In the genomic region with DNA sequence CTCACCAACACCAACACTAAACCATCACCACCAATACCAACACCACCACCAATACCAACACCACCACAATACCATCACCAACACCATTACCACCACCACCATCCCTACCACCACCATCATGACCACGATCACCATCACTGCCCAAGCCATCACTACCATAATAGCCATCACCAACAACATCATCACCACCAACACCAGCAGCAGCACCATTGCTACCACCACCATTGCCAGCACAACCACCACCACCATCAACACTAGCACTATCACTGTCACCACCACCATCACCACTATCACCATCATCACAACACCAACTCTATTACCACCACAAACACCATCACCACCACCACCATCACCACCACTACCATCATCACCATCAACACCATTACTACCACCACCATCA, we compare ENCODE assay signal across 21 cellular contexts. TPM values are rescaled to one million over a fixed set of nuclear protein-coding genes. Genes with fewer than 3 reads are reported as not detected.
A peak's percentile ranks its signal among the peaks of the same experiment; 100 is the strongest.
DNase-seq lines count a peak whose midpoint lies in the region; ATAC-seq, FAIRE-seq and TF ChIP-seq lines count a peak whose summit lies in the region.
"Had no signal": no experiment of that assay in that cellular context is flagged by ENCODE, and none has a peak within 500 bp of the region (broad histone marks: within the 10 kb centered on the region; RNA-seq: fewer than 3 reads in every experiment).

No MANE protein-coding gene starts in this region.

- in situ Hi-C loops in IMR-90 (cut with MboI; ENCODE audit: low sequenced_read_pairs): no loop called here

- TF ChIP-seq POLR2A in IMR-90 (IDR thresholded peaks at IDR 0.05; ENCODE audit: low read depth, low read length): no peak
- TF ChIP-seq POLR2A in H1 (IDR thresholded peaks at IDR 0.05; ENCODE audit: control extremely low read depth in 1 of 2, low read depth in 2 of 2, low read length in 2 of 2): no peak
- TF ChIP-seq POLR2A in tibial nerve (IDR thresholded peaks at IDR 0.05): no peak
- no peak for TF ChIP-seq POLR2A in thyroid gland (IDR thresholded peaks at IDR 0.05)

- peaks cover 10% of the 10 kb centered on the region for H3K4me1 Mint-ChIP-seq in activated CD8-positive, alpha-beta T cell treated with anti-CD3 and anti-CD28 coated beads, Interleukin-2, amount 10 ng/mL, durations not matched to agents 7 days and 5 days (ENCODE audit: low read depth)
- peaks cover 7% of the 10 kb centered on the region for H3K4me1 Mint-ChIP-seq in activated CD8-positive, alpha-beta T cell treated with anti-CD3 and anti-CD28 coated beads for 36 hours (ENCODE audit: low read depth)

- no peak overlapping the region for H3K56ac ChIP-seq in IMR-90 (ENCODE audit: extremely low read depth, insufficient read depth, low read length)
- H3K56ac ChIP-seq in H1 (replicated peaks; ENCODE audit: insufficient read length, low read depth, low read length): peak overlapping the region; percentile 97

- H3K27me3 ChIP-seq in IMR-90 (ENCODE audit: control insufficient read depth, insufficient read depth, low read length) (peaks cover 4% of the 10 kb centered on the region; the same call in 1 of the 2 replicates), H1 (replicated peaks in 1 of 4; ENCODE audit: control insufficient read depth in 3 of 4, extremely low read depth in 1 of 4, insufficient read depth in 3 of 4, low read length in 3 of 4) (peaks cover 0 to 12% (median 7%) of the 10 kb centered on the region in 4 experiments; a peak in 4 of 7 replicates), skeletal muscle tissue (ENCODE audit: control insufficient read depth in 3 of 3, insufficient read depth in 3 of 3, low read length in 3 of 3) (no peaks in the 10 kb centered on the region), tibial nerve (no peaks in the 10 kb centered on the region), thyroid gland (no peaks in the 10 kb centered on the region)
- H3K27me3 ChIP-seq: SJCRH30 had no signal

- H2AFZ ChIP-seq in IMR-90 (replicated peaks; ENCODE audit: low read length, poor library complexity) (no peak overlapping the region), H1 (ENCODE audit: low read length) (no peak overlapping the region)

- CTCF ChIA-PET in activated CD8-positive, alpha-beta T cell treated with anti-CD3 and anti-CD28 coated beads, Interleukin-2, amount 10 ng/mL, durations not matched to agents 7 days and 5 days (lab: Charles Lee): no interaction called here
- CTCF ChIA-PET in activated CD8-positive, alpha-beta T cell treated with anti-CD3 and anti-CD28 coated beads for 36 hours (lab: Charles Lee): no interaction called here
- CTCF ChIA-PET in IMR-90 (lab: Yijun Ruan, JAX) (no interaction called here), H1 (lab: Charles Lee; ENCODE audit: partially characterized antibody) (no interaction called here)

- no peaks in the 10 kb centered on the region for H3K36me3 ChIP-seq in IMR-90 (ENCODE audit: control insufficient read depth, insufficient read depth, low read length)
- H3K36me3 ChIP-seq in H1 (ENCODE audit: control insufficient read depth in 2 of 4, insufficient read depth in 4 of 4, low read length in 3 of 4): no peaks in the 10 kb centered on the region
- no peaks in the 10 kb centered on the region for H3K36me3 ChIP-seq in skeletal muscle tissue (ENCODE audit: control insufficient read depth in 3 of 3, insufficient read depth in 3 of 3, low read length in 3 of 3)
- no peaks in the 10 kb centered on the region for H3K36me3 ChIP-seq in tibial nerve
- no peaks in the 10 kb centered on the region for H3K36me3 ChIP-seq in thyroid gland
- H3K36me3 ChIP-seq: SJCRH30 had no signal

- no peaks in the 10 kb centered on the region for H3K9me3 ChIP-seq in IMR-90 (ENCODE audit: control insufficient read depth, insufficient read depth, low read length)
- no peaks in the 10 kb centered on the region for H3K9me3 ChIP-seq in H1 (ENCODE audit: insufficient read depth in 2 of 2, low read depth in 1 of 2, low read length in 1 of 2)
- no peaks in the 10 kb centered on the region for H3K9me3 ChIP-seq in skeletal muscle tissue (ENCODE audit: control insufficient read depth in 3 of 3, low read length in 3 of 3)
- H3K9me3 ChIP-seq in tibial nerve: no peaks in the 10 kb centered on the region
- H3K9me3 ChIP-seq in thyroid gland: no peaks in the 10 kb centered on the region
- H3K9me3 ChIP-seq: SJCRH30 had no signal

- H3K4me1 ChIP-seq in IMR-90 (ENCODE audit: control insufficient read depth, insufficient read depth, low read length): peaks cover 8% of the 10 kb centered on the region
- peaks cover 2 to 14% (median 8%) of the 10 kb centered on the region in 4 experiments for H3K4me1 ChIP-seq in H1 (replicated peaks in 1 of 4; ENCODE audit: control insufficient read depth in 3 of 4, insufficient read depth in 4 of 4, low read length in 3 of 4)
- H3K4me1 ChIP-seq in skeletal muscle tissue (ENCODE audit: control insufficient read depth in 3 of 3, insufficient read depth in 3 of 3, low read length in 3 of 3): peaks cover 20 to 48% (median 23%) of the 10 kb centered on the region in 3 donors
- peaks cover 0 to 39% (median 8%) of the 10 kb centered on the region in 4 donors for H3K4me1 ChIP-seq in tibial nerve
- peaks cover 0 to 11% of the 10 kb centered on the region in 2 donors for H3K4me1 ChIP-seq in thyroid gland
- H3K4me1 ChIP-seq: SJCRH30 had no signal

- no peak for TF ChIP-seq RAD21 in IMR-90 (IDR thresholded peaks at IDR 0.05; ENCODE audit: low read length)
- TF ChIP-seq RAD21 in H1 (IDR thresholded peaks at IDR 0.05 in 1 of 2, conservative IDR thresholded peaks at IDR 0.05 in 1 of 2; ENCODE audit: low read depth in 2 of 2, low read length in 2 of 2): no peak

- H3K4me3 ChIP-seq in IMR-90 (ENCODE audit: insufficient read depth, low read depth, low read length): no peak overlapping the region
- no peak overlapping the region for H3K4me3 ChIP-seq in H1 (ENCODE audit: extremely low read depth in 1 of 4, insufficient read depth in 2 of 4, low read depth in 3 of 4, low read length in 4 of 4)
- H3K4me3 ChIP-seq in skeletal muscle tissue (ENCODE audit: low read length in 3 of 3): no peak overlapping the region
- H3K4me3 ChIP-seq in tibial nerve: no peak overlapping the region
- no peak overlapping the region for H3K4me3 ChIP-seq in thyroid gland (replicated peaks in 1 of 3)
- H3K4me3 ChIP-seq: SJCRH30 had no signal

- H2BK15ac ChIP-seq in IMR-90 (ENCODE audit: low read depth, low read length): no peak overlapping the region
- 0 out of 2 replicates have a peak overlapping the region, but pooled peaks have one; percentile 25 for H2BK15ac ChIP-seq in H1 (ENCODE audit: low read length)

- no TSS peak for BruUV-seq in IMR-90 (replicated peaks; lab: Mats Ljungman, UMichigan)

- FAIRE-seq in H1 (lab: Jason Lieb, UNC): no peak

- H3K27ac ChIP-seq in IMR-90 (ENCODE audit: insufficient read depth, low read length) (no peak overlapping the region), H1 (ENCODE audit: low read depth, low read length) (no peak overlapping the region), skeletal muscle tissue (ENCODE audit: low read depth, low read length) (peak overlapping the region; percentile 73), tibial nerve (no peak overlapping the region), thyroid gland (no peak overlapping the region)
- H3K27ac ChIP-seq: 22Rv1, HL-60, RWPE1, SJCRH30 had no signal

- H3K4me3 Mint-ChIP-seq in activated CD8-positive, alpha-beta T cell treated with anti-CD3 and anti-CD28 coated beads, Interleukin-2, amount 10 ng/mL, durations not matched to agents 7 days and 5 days: no peak overlapping the region
- no peak overlapping the region for H3K4me3 Mint-ChIP-seq in activated CD8-positive, alpha-beta T cell treated with anti-CD3 and anti-CD28 coated beads for 36 hours
- H3K4me3 Mint-ChIP-seq: B cell; CD4-positive, alpha-beta memory T cell had no signal

- peaks cover 15% of the 10 kb centered on the region; the same call in 1 of the 2 replicates for H3K23me2 ChIP-seq in H1 (ENCODE audit: low read depth, low read length)

- H4K91ac ChIP-seq in IMR-90 (ENCODE audit: insufficient read depth, low read depth, low read length) (no peak overlapping the region), H1 (replicated peaks; ENCODE audit: insufficient read length, low read length) (no peak overlapping the region)

- H2AK9ac ChIP-seq in IMR-90 (replicated peaks; ENCODE audit: low read depth, low read length, poor library complexity): peak overlapping the region; percentile 55

- no peak overlapping the region for H3K9ac ChIP-seq in IMR-90 (ENCODE audit: low read depth, low read length)
- H3K9ac ChIP-seq in H1 (replicated peaks in 1 of 4; ENCODE audit: extremely low read depth in 1 of 4, low read depth in 3 of 4, low read length in 3 of 4): no peak overlapping the region; a peak in 1 of 7 replicates
- no peak overlapping the region for H3K9ac ChIP-seq in skeletal muscle tissue (ENCODE audit: low read depth in 1 of 3, low read length in 3 of 3)

- H4K8ac ChIP-seq in IMR-90 (ENCODE audit: low read depth in 2 of 2, low read length in 2 of 2) (no peak overlapping the region), H1 (ENCODE audit: extremely low read depth, insufficient read depth, low read length) (no peak overlapping the region)

- H3K14ac ChIP-seq in IMR-90 (replicated peaks; ENCODE audit: low read depth, low read length) (no peak overlapping the region), H1 (ENCODE audit: insufficient read length) (no peak overlapping the region)

- no peak overlapping the region for H3K23ac ChIP-seq in IMR-90 (ENCODE audit: low read depth, low read length)
- no peak overlapping the region for H3K23ac ChIP-seq in H1 (ENCODE audit: insufficient read length)

- no peak overlapping the region for H3K4ac ChIP-seq in IMR-90 (ENCODE audit: low read depth, low read length)
- no peak overlapping the region for H3K4ac ChIP-seq in H1 (replicated peaks; ENCODE audit: insufficient read length, low read depth, low read length)

- H3K79me1 ChIP-seq in IMR-90 (ENCODE audit: low read depth in 1 of 2, low read length in 2 of 2) (peaks cover 0 to 2% of the 10 kb centered on the region in 2 experiments; a peak in 2 of 4 replicates), H1 (ENCODE audit: low read depth, low read length) (no peaks in the 10 kb centered on the region; the same call in 1 of the 2 replicates)

- no peaks in the 10 kb centered on the region for H3K9me3 Mint-ChIP-seq in activated CD8-positive, alpha-beta T cell treated with anti-CD3 and anti-CD28 coated beads, Interleukin-2, amount 10 ng/mL, durations not matched to agents 7 days and 5 days (ENCODE audit: insufficient read depth)
- H3K9me3 Mint-ChIP-seq in activated CD8-positive, alpha-beta T cell treated with anti-CD3 and anti-CD28 coated beads for 36 hours: peaks cover 7% of the 10 kb centered on the region

- intact Hi-C loops in activated CD8-positive, alpha-beta T cell treated with anti-CD3 and anti-CD28 coated beads for 36 hours (cut with micrococcal nuclease): loop anchor here (10.0 kb wide), 1 partner anchor 236 kb away; no protein-coding TSS in a partner anchor
- intact Hi-C loops in IMR-90 (cut with micrococcal nuclease): loop anchor here (10.0 kb wide), 1 partner anchor 316 kb away; no protein-coding TSS in a partner anchor
- intact Hi-C loops in thyroid gland (cut with DNase I): loop anchor here (5.0 to 10.0 kb wide), 3 partner anchors 48 to 1946 kb away; no protein-coding TSS in a partner anchor

- H4K5ac ChIP-seq in IMR-90 (ENCODE audit: low read depth, low read length) (no peak overlapping the region), H1 (ENCODE audit: insufficient read length, low read depth, low read length) (no peak overlapping the region)

- DNase-seq in activated CD8-positive, alpha-beta T cell treated with anti-CD3 and anti-CD28 coated beads, Interleukin-2, amount 10 ng/mL, durations not matched to agents 7 days and 5 days: no peak
- DNase-seq in activated CD8-positive, alpha-beta T cell treated with anti-CD3 and anti-CD28 coated beads for 36 hours: no peak
- DNase-seq in IMR-90: no peak
- DNase-seq in H1 (ENCODE audit: low read depth in 1 of 2, low spot score in 2 of 2): no peak
- DNase-seq in tibial nerve (ENCODE audit: low spot score in 2 of 2): no peak
- no peak for DNase-seq in thyroid gland
- DNase-seq in activated effector memory CD4-positive, alpha-beta T cell treated with anti-CD3 and anti-CD28 coated beads, Interleukin-2, amount 50 U/mL, for 16 hours: no peak
- DNase-seq: CD4-positive, alpha-beta memory T cell; H7; KBM-7; NCI-H1417 treated with DMSO at 0.1 percent for 48 hours; NCI-H2029; NCI-H2171; NCI-H446 treated with DMSO at 0.1 percent for 48 hours; NK-92 treated with Interleukin-12 subunit alpha and Interleukin-12 subunit beta, amount 100 ng/mL, for 24 hours; SJCRH30 had no signal

- H2BK5ac ChIP-seq in IMR-90 (ENCODE audit: low read depth, low read length, poor library complexity, severe bottlenecking): peak overlapping the region; percentile 47
- H2BK5ac ChIP-seq in H1 (ENCODE audit: low read depth, low read length): no peak overlapping the region

- H2BK120ac ChIP-seq in IMR-90 (ENCODE audit: low read depth, low read length): no peak overlapping the region
- no peak overlapping the region for H2BK120ac ChIP-seq in H1 (replicated peaks; ENCODE audit: low read depth, low read length)

- H3K27me3 Mint-ChIP-seq in activated CD8-positive, alpha-beta T cell treated with anti-CD3 and anti-CD28 coated beads, Interleukin-2, amount 10 ng/mL, durations not matched to agents 7 days and 5 days (ENCODE audit: low read depth): peaks cover 19% of the 10 kb centered on the region
- no peaks in the 10 kb centered on the region for H3K27me3 Mint-ChIP-seq in activated CD8-positive, alpha-beta T cell treated with anti-CD3 and anti-CD28 coated beads for 36 hours

- no peak overlapping the region for H2AK5ac ChIP-seq in IMR-90 (ENCODE audit: low read depth, low read length)
- H2AK5ac ChIP-seq in H1 (ENCODE audit: low read depth, low read length): peak overlapping the region; percentile 67; the same call in 1 of the 2 replicates

- peaks cover 5% of the 10 kb centered on the region; the same call in 1 of the 2 replicates for H3K9me1 ChIP-seq in IMR-90 (ENCODE audit: insufficient read depth, low read length)

- dilution Hi-C loops in IMR-90 (cut with HindIII; ENCODE audit: low sequenced_read_pairs, unreplicated experiment): no loop called here

- peak overlapping the region; percentile 32 for H3K27ac Mint-ChIP-seq in activated CD8-positive, alpha-beta T cell treated with anti-CD3 and anti-CD28 coated beads, Interleukin-2, amount 10 ng/mL, durations not matched to agents 7 days and 5 days
- H3K27ac Mint-ChIP-seq in activated CD8-positive, alpha-beta T cell treated with anti-CD3 and anti-CD28 coated beads for 36 hours: no peak overlapping the region
- H3K27ac Mint-ChIP-seq: B cell had no signal

- no peak for TF ChIP-seq CTCF in activated CD8-positive, alpha-beta T cell treated with anti-CD3 and anti-CD28 coated beads for 36 hours (IDR thresholded peaks at IDR 0.05)
- TF ChIP-seq CTCF in IMR-90 (conservative IDR thresholded peaks at IDR 0.05; ENCODE audit: low read depth, low read length) (no peak), H1 (IDR thresholded peaks at IDR 0.05; ENCODE audit: control extremely low read depth in 1 of 3, insufficient read depth in 1 of 3, low read depth in 1 of 3, low read length in 3 of 3) (no peak), tibial nerve (IDR thresholded peaks at IDR 0.05) (no peak), thyroid gland (IDR thresholded peaks at IDR 0.05) (no peak)

- POLR2A ChIA-PET in activated CD8-positive, alpha-beta T cell treated with anti-CD3 and anti-CD28 coated beads, Interleukin-2, amount 10 ng/mL, durations not matched to agents 7 days and 5 days (lab: Charles Lee): no interaction called here
- POLR2A ChIA-PET in activated CD8-positive, alpha-beta T cell treated with anti-CD3 and anti-CD28 coated beads for 36 hours (lab: Charles Lee): no interaction called here
- POLR2A ChIA-PET in IMR-90 (lab: Charles Lee; ENCODE audit: unreplicated experiment) (no interaction called here), H1 (lab: Charles Lee; ENCODE audit: partially characterized antibody) (no interaction called here)

- H3K18ac ChIP-seq in IMR-90 (ENCODE audit: low read depth, low read length): no peak overlapping the region
- no peak overlapping the region for H3K18ac ChIP-seq in H1 (ENCODE audit: extremely low read depth, low read length)

- no peak for ATAC-seq in activated CD8-positive, alpha-beta T cell treated with anti-CD3 and anti-CD28 coated beads, Interleukin-2, amount 10 ng/mL, durations not matched to agents 7 days and 5 days
- no peak for ATAC-seq in activated CD8-positive, alpha-beta T cell treated with anti-CD3 and anti-CD28 coated beads for 36 hours
- no peak for ATAC-seq in IMR-90 (ENCODE audit: low read depth)

- 83% methylated on average over 1 of the region's 1 CpG; no CpG with 5 or more reads in 1 of the 2 experiments for WGBS in IMR-90 (ENCODE audit: extremely low coverage in 2 of 2, insufficient read length in 1 of 2), 2 experiments
- 94% methylated on average over 1 of the region's 1 CpG; no CpG with 5 or more reads in 1 of the 2 experiments for WGBS in H1 (ENCODE audit: extremely low coverage in 1 of 2, insufficient coverage in 1 of 2, insufficient read length in 1 of 2, insufficient replicate concordance in 2 of 2, low coverage in 1 of 2, low lambda C conversion rate in 2 of 2, missing lambda C conversion rate in 1 of 2), 2 experiments
- 88 to 93% methylated on average over 1 of the region's 1 CpG for WGBS in tibial nerve, 2 donors
- 92 to 100% methylated on average over 1 of the region's 1 CpG for WGBS in thyroid gland, 2 donors

- no peaks in the 10 kb centered on the region for H3K36me3 Mint-ChIP-seq in activated CD8-positive, alpha-beta T cell treated with anti-CD3 and anti-CD28 coated beads, Interleukin-2, amount 10 ng/mL, durations not matched to agents 7 days and 5 days (ENCODE audit: low read depth)
- no peaks in the 10 kb centered on the region for H3K36me3 Mint-ChIP-seq in activated CD8-positive, alpha-beta T cell treated with anti-CD3 and anti-CD28 coated beads for 36 hours (ENCODE audit: low read depth)

- H2BK20ac ChIP-seq in IMR-90 (ENCODE audit: low read depth, low read length) (no peak overlapping the region), H1 (ENCODE audit: low read length) (0 out of 2 replicates have a peak overlapping the region, but pooled peaks have one; percentile 34)

- H3K79me2 ChIP-seq in H1 (ENCODE audit: control insufficient read depth in 1 of 2, insufficient read depth in 2 of 2, low read length in 2 of 2): no peaks in the 10 kb centered on the region

- H4K20me1 ChIP-seq in IMR-90 (ENCODE audit: insufficient read depth, low read length) (no peaks in the 10 kb centered on the region), H1 (replicated peaks in 1 of 2; ENCODE audit: control insufficient read depth in 1 of 2, insufficient read depth in 2 of 2, low read length in 2 of 2) (peaks cover 0 to 9% of the 10 kb centered on the region in 2 experiments)

- no peak overlapping the region for H2BK12ac ChIP-seq in H1 (ENCODE audit: low read depth, low read length)

- no peak overlapping the region for H3K4me2 ChIP-seq in IMR-90 (ENCODE audit: low read depth, low read length)
- no peak overlapping the region for H3K4me2 ChIP-seq in H1 (ENCODE audit: insufficient read depth in 1 of 2, low read depth in 2 of 2, low read length in 2 of 2)

- no peak for TF ChIP-seq EP300 in H1 (IDR thresholded peaks at IDR 0.05; ENCODE audit: borderline replicate concordance in 1 of 2, low read depth in 2 of 2, low read length in 2 of 2)
- no peak for TF ChIP-seq EP300 in tibial nerve (IDR thresholded peaks at IDR 0.05)

RNA-seq across cellular contexts. Expression of a gene that starts 53.0 kb away (rescaled TPM):
- 1 to 10 TPM; 9.1 to 9.5 TPM for total RNA-seq in activated CD8-positive, alpha-beta T cell treated with anti-CD3 and anti-CD28 coated beads, Interleukin-2, amount 10 ng/mL, durations not matched to agents 7 days and 5 days
- total RNA-seq in activated CD8-positive, alpha-beta T cell treated with anti-CD3 and anti-CD28 coated beads for 36 hours: 1 to 10 TPM; 7.8 to 8.0 TPM
- total RNA-seq in IMR-90 (2012; rRNA removed): 2.3 and 4.2 TPM in 2 replicates
- polyA plus RNA-seq in IMR-90 (2012; rRNA removed): 4.3 and 4.6 TPM in 2 replicates
- polyA plus RNA-seq in IMR-90 (2012; cell fraction: cytosol; rRNA removed): 1.9 and 2.1 TPM in 2 replicates
- polyA plus RNA-seq in IMR-90 (2012; cell fraction: nucleus; rRNA removed; ENCODE audit: low replicate concordance): 0.70 and 2.6 TPM in 2 replicates
- 8.2 and 9.0 TPM in 2 replicates for total RNA-seq in H1 (2021; fragmentation: NEBNext Ultra II Directional; extraction: Animal tissue kit (Norgen Biotek cat#: 25700))
- polyA plus RNA-seq in H1 (2011; rRNA removed): 1.7 and 2.4 TPM in 2 replicates
- polyA plus RNA-seq in H1 (2011; cell fraction: cytosol; rRNA removed): 3.3 TPM
- 1.8 TPM for polyA plus RNA-seq in H1 (2011; cell fraction: nucleus; rRNA removed)
- polyA plus RNA-seq in H1 (2012, experiment 1 of 2): 4.6 to 6.5 TPM (median 5.1 TPM) in 4 replicates
- polyA plus RNA-seq in H1 (2012, experiment 2 of 2): 1.1 TPM
- 5.7 TPM for polyA plus RNA-seq in H1 (2013, experiment 1 of 2)
- 6.7 TPM for polyA plus RNA-seq in H1 (2013, experiment 2 of 2)
- 2.2 TPM in 2 replicates for polyA minus RNA-seq in H1 (2011; rRNA and poly(A)+ RNA removed)
- 1.6 TPM for polyA minus RNA-seq in H1 (2011; cell fraction: cytosol; rRNA and poly(A)+ RNA removed)
- polyA minus RNA-seq in H1 (2011; cell fraction: nucleus; rRNA and poly(A)+ RNA removed): 7.6 TPM
- 6.8 TPM for total RNA-seq in skeletal muscle tissue
- 1 to 10 TPM; 4.9 to 8.2 (median 7.0) TPM for total RNA-seq in tibial nerve
- 10 to 100 TPM in 2 of 4 donors, 1 to 10 TPM in 2; 7.0 to 14.0 (median 9.7) TPM for total RNA-seq in thyroid gland
